ENCODE assay signal across 8 cellular contexts in genomic region chr9:13296972-13297371, GRCh38. TPM values are rescaled to one million over a fixed set of nuclear protein-coding genes. Genes with fewer than 3 reads are reported as not detected.
"Had no signal": no experiment of that assay in that cellular context is flagged by ENCODE, and none has a peak within 500 bp of the region (broad histone marks: within the 10 kb centered on the region; RNA-seq: fewer than 3 reads in every experiment).

No MANE protein-coding gene starts in this region.

- H3K4me3 ChIP-seq: GM12878 had no signal

- ATAC-seq: GM12878 had no signal

- FAIRE-seq: G401.6, GM12878, GM12891, GM12892, GM18507, GM19239 had no signal

- DNase-seq: GDM1, GF-D8 had no signal

RNA-seq across cellular contexts. Expression of gene MPDZ, which starts 17.5 kb away (rescaled TPM):
- polyA plus RNA-seq: GM12878 had no signal
